In the genomic region with DNA sequence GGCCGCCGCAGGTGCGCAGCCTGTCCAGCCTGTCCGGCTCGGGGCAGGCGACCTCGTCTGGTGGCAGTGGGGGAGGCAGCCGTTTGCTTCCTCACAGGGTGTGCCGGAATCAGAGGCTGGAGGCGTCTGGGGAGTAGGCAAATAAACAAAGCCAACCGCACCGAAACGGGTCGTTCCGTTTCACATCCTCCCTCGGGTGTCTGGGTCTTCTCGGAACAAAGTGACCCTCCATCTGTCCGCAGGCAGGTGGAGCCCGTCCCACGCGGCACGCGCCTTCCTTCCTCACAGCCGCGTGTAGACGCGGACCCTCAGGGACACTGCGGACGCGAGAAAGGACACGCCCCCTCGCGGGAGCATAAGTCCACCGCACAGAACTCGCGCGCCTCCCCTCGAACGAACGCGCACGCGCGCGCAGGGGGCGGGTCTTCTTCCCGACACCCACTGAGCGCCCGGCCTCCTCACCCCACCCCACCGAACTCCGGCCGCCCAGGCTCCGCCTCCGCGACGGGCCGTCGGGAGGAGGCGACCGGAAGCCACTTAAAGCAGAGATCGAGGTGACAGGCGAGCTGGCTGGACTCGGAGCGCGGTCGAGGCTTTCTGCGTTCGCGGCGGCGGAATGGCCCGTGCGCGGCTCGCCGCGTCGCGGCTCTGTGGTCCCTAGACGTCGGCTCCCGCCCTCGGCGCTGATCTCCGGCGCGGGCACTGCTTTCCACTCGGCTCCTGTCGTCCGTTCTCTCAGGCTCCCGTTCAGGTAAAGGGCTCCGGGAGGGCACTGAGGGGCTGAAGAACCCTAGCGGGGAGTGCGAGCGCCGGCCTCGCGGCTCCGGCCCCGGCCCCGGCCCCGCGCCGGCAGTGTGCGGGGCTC, we compare ENCODE assay signal across 1 cellular context.
TF ChIP-seq lines count a peak whose summit lies in the region.

A gene with protein sequence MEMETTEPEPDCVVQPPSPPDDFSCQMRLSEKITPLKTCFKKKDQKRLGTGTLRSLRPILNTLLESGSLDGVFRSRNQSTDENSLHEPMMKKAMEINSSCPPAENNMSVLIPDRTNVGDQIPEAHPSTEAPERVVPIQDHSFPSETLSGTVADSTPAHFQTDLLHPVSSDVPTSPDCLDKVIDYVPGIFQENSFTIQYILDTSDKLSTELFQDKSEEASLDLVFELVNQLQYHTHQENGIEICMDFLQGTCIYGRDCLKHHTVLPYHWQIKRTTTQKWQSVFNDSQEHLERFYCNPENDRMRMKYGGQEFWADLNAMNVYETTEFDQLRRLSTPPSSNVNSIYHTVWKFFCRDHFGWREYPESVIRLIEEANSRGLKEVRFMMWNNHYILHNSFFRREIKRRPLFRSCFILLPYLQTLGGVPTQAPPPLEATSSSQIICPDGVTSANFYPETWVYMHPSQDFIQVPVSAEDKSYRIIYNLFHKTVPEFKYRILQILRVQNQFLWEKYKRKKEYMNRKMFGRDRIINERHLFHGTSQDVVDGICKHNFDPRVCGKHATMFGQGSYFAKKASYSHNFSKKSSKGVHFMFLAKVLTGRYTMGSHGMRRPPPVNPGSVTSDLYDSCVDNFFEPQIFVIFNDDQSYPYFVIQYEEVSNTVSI (plus strand): TSS at position 545 of the 865 bp plus-strand sequence. CDS start 3,108 bp downstream, outside the sequence.

TF ChIP-seq in K562, 482 proteins besides CTCF, POLR2A, EP300 and RAD21 (continued from another document and continues in another):
- no peak for TF ChIP-seq CHD7 (IDR thresholded peaks at IDR 0.05; ENCODE audit: low read depth, low read length)
- no peak for TF ChIP-seq PTTG1 (tag; IDR thresholded peaks at IDR 0.05; ENCODE audit: low read depth)
- no peak for TF ChIP-seq MCM3 (IDR thresholded peaks at IDR 0.05)
- no peak for TF ChIP-seq ZNF134 (CRISPR knock-in tag; conservative IDR thresholded peaks at IDR 0.05)
- peak; percentile 89 for TF ChIP-seq KDM2B (CRISPR knock-in tag; IDR thresholded peaks at IDR 0.05)
- TF ChIP-seq MECOM (CRISPR knock-in tag; IDR thresholded peaks at IDR 0.05): no peak
- TF ChIP-seq EP400 (IDR thresholded peaks at IDR 0.05): peak; percentile 97
- TF ChIP-seq, protein P1, sequence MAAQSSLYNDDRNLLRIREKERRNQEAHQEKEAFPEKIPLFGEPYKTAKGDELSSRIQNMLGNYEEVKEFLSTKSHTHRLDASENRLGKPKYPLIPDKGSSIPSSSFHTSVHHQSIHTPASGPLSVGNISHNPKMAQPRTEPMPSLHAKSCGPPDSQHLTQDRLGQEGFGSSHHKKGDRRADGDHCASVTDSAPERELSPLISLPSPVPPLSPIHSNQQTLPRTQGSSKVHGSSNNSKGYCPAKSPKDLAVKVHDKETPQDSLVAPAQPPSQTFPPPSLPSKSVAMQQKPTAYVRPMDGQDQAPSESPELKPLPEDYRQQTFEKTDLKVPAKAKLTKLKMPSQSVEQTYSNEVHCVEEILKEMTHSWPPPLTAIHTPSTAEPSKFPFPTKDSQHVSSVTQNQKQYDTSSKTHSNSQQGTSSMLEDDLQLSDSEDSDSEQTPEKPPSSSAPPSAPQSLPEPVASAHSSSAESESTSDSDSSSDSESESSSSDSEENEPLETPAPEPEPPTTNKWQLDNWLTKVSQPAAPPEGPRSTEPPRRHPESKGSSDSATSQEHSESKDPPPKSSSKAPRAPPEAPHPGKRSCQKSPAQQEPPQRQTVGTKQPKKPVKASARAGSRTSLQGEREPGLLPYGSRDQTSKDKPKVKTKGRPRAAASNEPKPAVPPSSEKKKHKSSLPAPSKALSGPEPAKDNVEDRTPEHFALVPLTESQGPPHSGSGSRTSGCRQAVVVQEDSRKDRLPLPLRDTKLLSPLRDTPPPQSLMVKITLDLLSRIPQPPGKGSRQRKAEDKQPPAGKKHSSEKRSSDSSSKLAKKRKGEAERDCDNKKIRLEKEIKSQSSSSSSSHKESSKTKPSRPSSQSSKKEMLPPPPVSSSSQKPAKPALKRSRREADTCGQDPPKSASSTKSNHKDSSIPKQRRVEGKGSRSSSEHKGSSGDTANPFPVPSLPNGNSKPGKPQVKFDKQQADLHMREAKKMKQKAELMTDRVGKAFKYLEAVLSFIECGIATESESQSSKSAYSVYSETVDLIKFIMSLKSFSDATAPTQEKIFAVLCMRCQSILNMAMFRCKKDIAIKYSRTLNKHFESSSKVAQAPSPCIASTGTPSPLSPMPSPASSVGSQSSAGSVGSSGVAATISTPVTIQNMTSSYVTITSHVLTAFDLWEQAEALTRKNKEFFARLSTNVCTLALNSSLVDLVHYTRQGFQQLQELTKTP (IDR thresholded peaks at IDR 0.05; ENCODE audit: low read depth in 1 of 2, partially characterized antibody in 2 of 2): peak in 1 of 2 experiments; percentile 61
- peak; percentile 97 for TF ChIP-seq MTA3 (IDR thresholded peaks at IDR 0.05; ENCODE audit: borderline replicate concordance)
- TF ChIP-seq, protein P2, sequence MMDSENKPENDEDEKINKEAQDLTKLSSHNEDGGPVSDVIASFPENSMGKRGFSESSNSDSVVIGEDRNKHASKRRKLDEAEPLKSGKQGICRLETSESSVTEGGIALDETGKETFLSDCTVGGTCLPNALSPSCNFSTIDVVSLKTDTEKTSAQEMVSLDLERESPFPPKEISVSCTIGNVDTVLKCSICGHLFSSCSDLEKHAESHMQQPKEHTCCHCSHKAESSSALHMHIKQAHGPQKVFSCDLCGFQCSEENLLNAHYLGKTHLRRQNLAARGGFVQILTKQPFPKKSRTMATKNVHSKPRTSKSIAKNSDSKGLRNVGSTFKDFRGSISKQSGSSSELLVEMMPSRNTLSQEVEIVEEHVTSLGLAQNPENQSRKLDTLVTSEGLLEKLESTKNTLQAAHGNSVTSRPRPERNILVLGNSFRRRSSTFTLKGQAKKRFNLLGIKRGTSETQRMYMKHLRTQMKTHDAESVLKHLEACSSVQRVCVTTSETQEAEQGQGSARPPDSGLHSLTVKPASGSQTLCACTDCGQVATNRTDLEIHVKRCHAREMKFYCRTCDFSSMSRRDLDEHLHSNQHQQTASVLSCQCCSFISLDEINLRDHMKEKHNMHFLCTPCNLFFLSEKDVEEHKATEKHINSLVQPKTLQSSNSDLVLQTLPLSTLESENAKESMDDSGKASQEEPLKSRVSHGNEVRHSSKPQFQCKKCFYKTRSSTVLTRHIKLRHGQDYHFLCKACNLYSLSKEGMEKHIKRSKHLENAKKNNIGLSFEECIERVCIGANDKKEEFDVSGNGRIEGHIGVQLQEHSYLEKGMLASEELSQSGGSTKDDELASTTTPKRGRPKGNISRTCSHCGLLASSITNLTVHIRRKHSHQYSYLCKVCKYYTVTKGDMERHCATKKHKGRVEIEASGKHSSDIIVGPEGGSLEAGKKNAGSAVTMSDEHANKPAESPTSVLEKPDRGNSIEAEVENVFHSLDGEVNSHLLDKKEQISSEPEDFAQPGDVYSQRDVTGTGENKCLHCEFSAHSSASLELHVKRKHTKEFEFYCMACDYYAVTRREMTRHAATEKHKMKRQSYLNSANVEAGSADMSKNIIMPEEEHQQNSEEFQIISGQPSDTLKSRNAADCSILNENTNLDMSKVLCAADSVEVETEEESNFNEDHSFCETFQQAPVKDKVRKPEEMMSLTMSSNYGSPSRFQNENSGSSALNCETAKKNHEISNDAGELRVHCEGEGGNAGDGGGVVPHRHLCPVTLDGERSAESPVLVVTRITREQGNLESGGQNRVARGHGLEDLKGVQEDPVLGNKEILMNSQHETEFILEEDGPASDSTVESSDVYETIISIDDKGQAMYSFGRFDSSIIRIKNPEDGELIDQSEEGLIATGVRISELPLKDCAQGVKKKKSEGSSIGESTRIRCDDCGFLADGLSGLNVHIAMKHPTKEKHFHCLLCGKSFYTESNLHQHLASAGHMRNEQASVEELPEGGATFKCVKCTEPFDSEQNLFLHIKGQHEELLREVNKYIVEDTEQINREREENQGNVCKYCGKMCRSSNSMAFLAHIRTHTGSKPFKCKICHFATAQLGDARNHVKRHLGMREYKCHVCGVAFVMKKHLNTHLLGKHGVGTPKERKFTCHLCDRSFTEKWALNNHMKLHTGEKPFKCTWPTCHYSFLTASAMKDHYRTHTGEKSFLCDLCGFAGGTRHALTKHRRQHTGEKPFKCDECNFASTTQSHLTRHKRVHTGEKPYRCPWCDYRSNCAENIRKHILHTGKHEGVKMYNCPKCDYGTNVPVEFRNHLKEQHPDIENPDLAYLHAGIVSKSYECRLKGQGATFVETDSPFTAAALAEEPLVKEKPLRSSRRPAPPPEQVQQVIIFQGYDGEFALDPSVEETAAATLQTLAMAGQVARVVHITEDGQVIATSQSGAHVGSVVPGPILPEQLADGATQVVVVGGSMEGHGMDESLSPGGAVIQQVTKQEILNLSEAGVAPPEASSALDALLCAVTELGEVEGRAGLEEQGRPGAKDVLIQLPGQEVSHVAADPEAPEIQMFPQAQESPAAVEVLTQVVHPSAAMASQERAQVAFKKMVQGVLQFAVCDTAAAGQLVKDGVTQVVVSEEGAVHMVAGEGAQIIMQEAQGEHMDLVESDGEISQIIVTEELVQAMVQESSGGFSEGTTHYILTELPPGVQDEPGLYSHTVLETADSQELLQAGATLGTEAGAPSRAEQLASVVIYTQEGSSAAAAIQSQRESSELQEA (IDR thresholded peaks at IDR 0.05; ENCODE audit: low read depth): no peak
